18 cellular contexts compared by ENCODE assay signal in the genomic region with DNA sequence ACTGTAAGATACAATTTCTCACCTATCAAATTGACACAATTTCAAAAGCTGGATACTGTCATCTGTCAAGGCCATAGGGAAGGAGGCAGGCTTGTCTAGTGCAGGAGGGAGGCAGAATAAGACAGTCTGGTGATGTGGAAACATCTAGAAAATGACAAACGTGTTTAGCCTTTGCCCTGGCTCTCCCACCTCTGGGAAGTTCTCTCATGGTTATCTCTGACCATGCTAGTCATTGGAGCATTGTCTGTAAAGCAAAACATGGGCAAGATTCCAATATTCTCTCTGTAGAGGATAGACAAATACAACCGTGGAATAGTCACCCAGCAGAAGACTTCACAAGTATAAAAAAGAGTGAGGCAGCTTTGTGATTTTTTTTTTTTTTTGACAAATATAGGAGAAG. TPM values are rescaled to one million over a fixed set of nuclear protein-coding genes. Genes with fewer than 3 reads are reported as not detected.
A peak's percentile ranks its signal among the peaks of the same experiment; 100 is the strongest.
DNase-seq lines count a peak whose midpoint lies in the region; ATAC-seq and TF ChIP-seq lines count a peak whose summit lies in the region.
"Had no signal": no experiment of that assay in that cellular context is flagged by ENCODE, and none has a peak within 500 bp of the region (broad histone marks: within the 10 kb centered on the region; RNA-seq: fewer than 3 reads in every experiment).

No MANE protein-coding gene starts in this region.

- no peak overlapping the region for H3K4me3 ChIP-seq in brain microvascular endothelial cell (ENCODE audit: low read depth, low read length)
- no peak overlapping the region for H3K4me3 ChIP-seq in liver (ENCODE audit: low read depth in 1 of 3, low read length in 3 of 3)
- H3K4me3 ChIP-seq: transverse colon had no signal

- H3K9ac ChIP-seq in liver (ENCODE audit: low read depth in 1 of 2, low read length in 2 of 2), result no peak overlapping the region

- in situ Hi-C loops in brain microvascular endothelial cell (cut with HindIII; ENCODE audit: low pct_ligation_motif_present, low sequenced_read_pairs), result no loop called here

- no peaks in the 10 kb centered on the region for H3K36me3 ChIP-seq in brain microvascular endothelial cell (replicated peaks)
- H3K36me3 ChIP-seq in liver (ENCODE audit: control insufficient read depth in 4 of 4, insufficient read depth in 3 of 4, low read depth in 1 of 4, low read length in 3 of 4), result no peaks in the 10 kb centered on the region
- H3K36me3 ChIP-seq: transverse colon had no signal

- no peaks in the 10 kb centered on the region for H3K36me3 Mint-ChIP-seq in activated CD4-positive, alpha-beta T cell treated with anti-CD3 and anti-CD28 coated beads, Interleukin-2, amount 10 ng/mL, durations not matched to agents 7 days and 5 days (ENCODE audit: low read depth)
- H3K36me3 Mint-ChIP-seq: natural killer cell treated with Interleukin-12 subunit alpha and Interleukin-12 subunit beta and Interleukin-15 and Interleukin-18, amount 100 ng/mL, for 72 hours had no signal

- H3K27me3 ChIP-seq in brain microvascular endothelial cell (replicated peaks) (no peaks in the 10 kb centered on the region), liver (ENCODE audit: control insufficient read depth in 4 of 4, insufficient read depth in 4 of 4, low read length in 3 of 4) (no peaks in the 10 kb centered on the region)
- H3K27me3 ChIP-seq: transverse colon had no signal

- TF ChIP-seq RAD21 in liver (IDR thresholded peaks at IDR 0.05), result no peak

- H3K4me3 Mint-ChIP-seq in activated CD4-positive, alpha-beta T cell treated with anti-CD3 and anti-CD28 coated beads, Interleukin-2, amount 10 ng/mL, durations not matched to agents 7 days and 5 days, result no peak overlapping the region
- H3K4me3 Mint-ChIP-seq: effector memory CD8-positive, alpha-beta T cell; natural killer cell treated with Interleukin-12 subunit alpha and Interleukin-12 subunit beta and Interleukin-15 and Interleukin-18, amount 100 ng/mL, for 72 hours had no signal

- ATAC-seq in HG02798 (IDR thresholded peaks at IDR 0.05; ENCODE audit: poor library complexity, unreplicated experiment) (no peak), GM18909 (IDR thresholded peaks at IDR 0.05; ENCODE audit: poor library complexity, unreplicated experiment) (no peak)
- ATAC-seq: effector memory CD8-positive, alpha-beta T cell; natural killer cell treated with Interleukin-12 subunit alpha and Interleukin-12 subunit beta and Interleukin-15 and Interleukin-18, amount 100 ng/mL, for 72 hours had no signal

- no peaks in the 10 kb centered on the region for H3K4me1 ChIP-seq in liver (ENCODE audit: control insufficient read depth in 4 of 4, insufficient read depth in 4 of 4, low read length in 3 of 4)
- H3K4me1 ChIP-seq: transverse colon had no signal

- H3K4me1 Mint-ChIP-seq in activated CD4-positive, alpha-beta T cell treated with anti-CD3 and anti-CD28 coated beads, Interleukin-2, amount 10 ng/mL, durations not matched to agents 7 days and 5 days, result peaks cover 2% of the 10 kb centered on the region

- H3K27ac Mint-ChIP-seq in activated CD4-positive, alpha-beta T cell treated with anti-CD3 and anti-CD28 coated beads, Interleukin-2, amount 10 ng/mL, durations not matched to agents 7 days and 5 days, result no peak overlapping the region
- H3K27ac Mint-ChIP-seq: effector memory CD8-positive, alpha-beta T cell; natural killer cell treated with Interleukin-12 subunit alpha and Interleukin-12 subunit beta and Interleukin-15 and Interleukin-18, amount 100 ng/mL, for 72 hours had no signal

- 17% methylated on average over 2 of the region's 2 CpGs for WGBS in liver

- TF ChIP-seq CTCF in brain microvascular endothelial cell (IDR thresholded peaks at IDR 0.05; ENCODE audit: low read depth, low read length, missing control alignments) (no peak), liver (IDR thresholded peaks at IDR 0.05; ENCODE audit: low read depth, low read length, missing input control) (no peak)

- no peaks in the 10 kb centered on the region for H3K9me3 Mint-ChIP-seq in activated CD4-positive, alpha-beta T cell treated with anti-CD3 and anti-CD28 coated beads, Interleukin-2, amount 10 ng/mL, durations not matched to agents 7 days and 5 days
- H3K9me3 Mint-ChIP-seq: effector memory CD8-positive, alpha-beta T cell; natural killer cell treated with Interleukin-12 subunit alpha and Interleukin-12 subunit beta and Interleukin-15 and Interleukin-18, amount 100 ng/mL, for 72 hours had no signal

- peak; percentile 20 for DNase-seq in COR-L47 (lab: John Stamatoyannopoulos, UW)
- peak; percentile 77 for DNase-seq in NCI-H2029 treated with DMSO at 0.1 percent for 48 hours (lab: John Stamatoyannopoulos, UW)
- peak; percentile 52 for DNase-seq in brain microvascular endothelial cell
- no peak for DNase-seq in stimulated activated CD4-positive, alpha-beta T cell treated with anti-CD3 and anti-CD28 coated beads, Interleukin-4, amount 100 ng/mL, for 24 hours
- DNase-seq in activated CD4-positive, alpha-beta T cell treated with anti-CD3 and anti-CD28 coated beads, Interleukin-2, amount 10 ng/mL, durations not matched to agents 7 days and 5 days, result no peak
- DNase-seq: activated CD4-positive, alpha-beta T cell treated with anti-CD3 and anti-CD28 coated beads, Interleukin-2, amount 50 U/mL, for 4 hours; activated naive CD4-positive, alpha-beta T cell; DMS153; effector memory CD8-positive, alpha-beta T cell; hippocampal formation; NCI-H2107; NK-92 treated with Interleukin-12 subunit alpha and Interleukin-12 subunit beta, amount 100 ng/mL, for 24 hours; stimulated activated naive CD4-positive, alpha-beta T cell; transverse colon had no signal

- POLR2A ChIA-PET in activated CD4-positive, alpha-beta T cell treated with anti-CD3 and anti-CD28 coated beads, Interleukin-2, amount 10 ng/mL, durations not matched to agents 7 days and 5 days (lab: Charles Lee), result no interaction called here

- H3K9me3 ChIP-seq in liver (ENCODE audit: control insufficient read depth in 4 of 4, low read length in 3 of 4), result no peaks in the 10 kb centered on the region
- H3K9me3 ChIP-seq: transverse colon had no signal

- H3K27ac ChIP-seq in brain microvascular endothelial cell, result no peak overlapping the region
- H3K27ac ChIP-seq in liver (ENCODE audit: low read depth in 1 of 2, low read length in 2 of 2), result no peak overlapping the region
- H3K27ac ChIP-seq: transverse colon had no signal

- CTCF ChIA-PET in activated CD4-positive, alpha-beta T cell treated with anti-CD3 and anti-CD28 coated beads, Interleukin-2, amount 10 ng/mL, durations not matched to agents 7 days and 5 days (lab: Charles Lee), result interaction anchor here (0.6 to 3.6 kb wide), 4 partner anchors 12 to 118 kb away, joined by 3 to 15 read pairs (median 4); no protein-coding TSS in a partner anchor

- H3K27me3 Mint-ChIP-seq in activated CD4-positive, alpha-beta T cell treated with anti-CD3 and anti-CD28 coated beads, Interleukin-2, amount 10 ng/mL, durations not matched to agents 7 days and 5 days, result peaks cover 2% of the 10 kb centered on the region
- H3K27me3 Mint-ChIP-seq: effector memory CD8-positive, alpha-beta T cell; natural killer cell treated with Interleukin-12 subunit alpha and Interleukin-12 subunit beta and Interleukin-15 and Interleukin-18, amount 100 ng/mL, for 72 hours had no signal

TF ChIP-seq in liver, 16 proteins besides CTCF, POLR2A, EP300 and RAD21:
- TF ChIP-seq GABPA (IDR thresholded peaks at IDR 0.05 in 1 of 2, conservative IDR thresholded peaks at IDR 0.05 in 1 of 2), result no peak
- TF ChIP-seq FOXA1 (IDR thresholded peaks at IDR 0.05), result no peak
- TF ChIP-seq SP1 (IDR thresholded peaks at IDR 0.05), result peak; percentile 43
- no peak for TF ChIP-seq HNF4G (IDR thresholded peaks at IDR 0.05)
- TF ChIP-seq RXRA (IDR thresholded peaks at IDR 0.05), result peak in 1 of 2 donors; percentile 37
- TF ChIP-seq HNF4A (conservative IDR thresholded peaks at IDR 0.05), result peak in 1 of 2 donors; percentile 65
- TF ChIP-seq NR2F2 (IDR thresholded peaks at IDR 0.05), result no peak

RNA-seq across cellular contexts. Expression of a gene that starts 9.1 kb away (rescaled TPM):
- total RNA-seq in liver, result under 1 TPM; 0.59 to 0.79 TPM
- 1 to 10 TPM in 1 of 2 donors, under 1 TPM in 1; 0.51 to 1.6 TPM for polyA plus RNA-seq in liver
- under 1 TPM; 0.83 to 0.97 TPM for total RNA-seq in activated CD4-positive, alpha-beta T cell treated with anti-CD3 and anti-CD28 coated beads, Interleukin-2, amount 10 ng/mL, durations not matched to agents 7 days and 5 days
- total RNA-seq: natural killer cell treated with Interleukin-12 subunit alpha and Interleukin-12 subunit beta and Interleukin-15 and Interleukin-18, amount 100 ng/mL, for 72 hours had no signal

RNA-seq across cellular contexts. Expression of a gene that starts 25.1 kb away (rescaled TPM):
- total RNA-seq in liver, result 10 to 100 TPM in 1 of 2 donors, 1 to 10 TPM in 1; 9.9 to 12.1 TPM
- 10 to 100 TPM in 1 of 2 donors, 1 to 10 TPM in 1; 8.6 to 10.7 TPM for polyA plus RNA-seq in liver
- total RNA-seq in activated CD4-positive, alpha-beta T cell treated with anti-CD3 and anti-CD28 coated beads, Interleukin-2, amount 10 ng/mL, durations not matched to agents 7 days and 5 days, result 10 to 100 TPM; 53.1 to 57.5 TPM

Comparison
In these comparisons a context has a peak if more than half of its experiments do, and no peak if none do; other contexts are left out.
1. DNase-seq: peak in COR-L47 (single experiment), NCI-H2029 treated with DMSO at 0.1 percent for 48 hours (single experiment) and brain microvascular endothelial cell (single experiment); none in stimulated activated CD4-positive, alpha-beta T cell treated with anti-CD3 and anti-CD28 coated beads, Interleukin-4, amount 100 ng/mL, for 24 hours (single experiment) and activated CD4-positive, alpha-beta T cell treated with anti-CD3 and anti-CD28 coated beads, Interleukin-2, amount 10 ng/mL, durations not matched to agents 7 days and 5 days (single experiment).
2. RNA of a gene that starts 25.1 kb away (total RNA-seq): 53.1 to 57.5 TPM in activated CD4-positive, alpha-beta T cell treated with anti-CD3 and anti-CD28 coated beads, Interleukin-2, amount 10 ng/mL, durations not matched to agents 7 days and 5 days; 9.9 to 12.1 TPM in liver; every median in the first group is over 4 times any median in the second.